ENCODE assay signal across 8 cellular contexts in genomic region chr17:48545022-48545376, GRCh38. TPM values are rescaled to one million over a fixed set of nuclear protein-coding genes. Genes with fewer than 3 reads are reported as not detected.
DNase-seq lines count a peak whose midpoint lies in the region; ATAC-seq and TF ChIP-seq lines count a peak whose summit lies in the region.

Gene HOXB2, minus strand, starts transcription at chr17:48545109. Its CDS starts 198 bp downstream, at chr17:48544911.

- H3K27ac Mint-ChIP-seq in CD14-positive monocyte = peak within 1 kb of the TSS in 6 of 7 donors; percentile 2 to 90 (median 61)

- TF ChIP-seq CTCF in CD14-positive monocyte (IDR thresholded peaks at IDR 0.05) (no peak), body of pancreas (IDR thresholded peaks at IDR 0.05) (no peak), lung (IDR thresholded peaks at IDR 0.05; ENCODE audit: control extremely low read depth, extremely low read depth) (no peak), transverse colon (IDR thresholded peaks at IDR 0.05) (no peak)

- H3K4me3 ChIP-seq in body of pancreas (no peak within 1 kb of the TSS), lung (peak within 1 kb of the TSS; percentile 35), transverse colon (peak within 1 kb of the TSS; percentile 45 to 74 (median 60))

- peaks cover 78 to 85% (median 83%) of the 10 kb centered on the region in 3 donors for H3K27me3 Mint-ChIP-seq in CD14-positive monocyte (ENCODE audit: low read depth in 3 of 3)

- peaks cover 5 to 17% of the 10 kb centered on the region in 2 donors for H3K36me3 Mint-ChIP-seq in CD14-positive monocyte

- H3K4me1 ChIP-seq in body of pancreas (peaks cover 18% of the 10 kb centered on the region), lung (ENCODE audit: control insufficient read depth in 2 of 2, insufficient read depth in 2 of 2, low read length in 2 of 2) (peaks cover 0 to 3% of the 10 kb centered on the region in 2 donors), transverse colon (peaks cover 22 to 73% (median 35%) of the 10 kb centered on the region in 4 donors)

- H3K36me3 ChIP-seq in body of pancreas (replicated peaks in 1 of 2; ENCODE audit: insufficient read depth in 1 of 2, low read depth in 2 of 2) (no peaks in the 10 kb centered on the region), lung (ENCODE audit: control insufficient read depth in 2 of 2, insufficient read depth in 2 of 2, low read length in 2 of 2) (no peaks in the 10 kb centered on the region), transverse colon (no peaks in the 10 kb centered on the region)

- peaks cover 62% of the 10 kb centered on the region for H3K4me1 Mint-ChIP-seq in CD14-positive monocyte

- H3K27ac ChIP-seq in body of pancreas (peak within 1 kb of the TSS in 3 of 4 donors; percentile 48 to 67 (median 56)), lung (ENCODE audit: low read depth in 1 of 2, low read length in 1 of 2) (peak within 1 kb of the TSS; percentile 76), transverse colon (peak within 1 kb of the TSS; percentile 89 to 95 (median 94))

- H3K27me3 ChIP-seq in body of pancreas (peaks cover 0 to 27% of the 10 kb centered on the region in 2 donors), lung (ENCODE audit: control insufficient read depth, insufficient read depth) (no peaks in the 10 kb centered on the region), transverse colon (peaks cover 17% of the 10 kb centered on the region)

- no peak for DNase-seq in CD14-positive monocyte (ENCODE audit: low spot score)
- peak; percentile 62 for DNase-seq in NCI-H1105 (lab: John Stamatoyannopoulos, UW)
- DNase-seq in body of pancreas = no peak
- no peak for DNase-seq in lung (ENCODE audit: low spot score)
- no peak for DNase-seq in transverse colon

- peak within 1 kb of the TSS; percentile 81 to 92 for H3K4me3 Mint-ChIP-seq in CD14-positive monocyte

- in situ Hi-C loops in transverse colon (cut with MboI; ENCODE audit: low pct_ligation_motif_present in 1 of 4, low pct_unique_long_range_greater_than_20kb in 1 of 4, low sequenced_read_pairs in 3 of 4) = no loop called here

- ATAC-seq in body of pancreas (no peak), lung (ENCODE audit: insufficient read depth, low FRiP score) (no peak), GM19324 (IDR thresholded peaks at IDR 0.05; ENCODE audit: low FRiP score, unreplicated experiment) (no peak), GM21737 (IDR thresholded peaks at IDR 0.05; ENCODE audit: unreplicated experiment) (no peak), GM18870 (IDR thresholded peaks at IDR 0.05; ENCODE audit: unreplicated experiment) (no peak)

- 40 to 42% methylated on average over 12 of the region's 12 CpGs for WGBS in body of pancreas, 2 donors
- WGBS in lung, 2 donors = 18 to 25% methylated on average over 12 of the region's 12 CpGs
- 40 to 64% methylated on average over 12 of the region's 12 CpGs for WGBS in transverse colon (ENCODE audit: low coverage in 1 of 2), 2 donors

- TF ChIP-seq EP300 in transverse colon (IDR thresholded peaks at IDR 0.05; ENCODE audit: low read depth) = no peak

- H3K9me3 ChIP-seq in body of pancreas = no peaks in the 10 kb centered on the region
- H3K9me3 ChIP-seq in lung (ENCODE audit: control insufficient read depth in 2 of 2, insufficient read depth in 1 of 2, low read length in 1 of 2) = no peaks in the 10 kb centered on the region
- H3K9me3 ChIP-seq in transverse colon = no peaks in the 10 kb centered on the region

- TF ChIP-seq POLR2A in body of pancreas (IDR thresholded peaks at IDR 0.05) (no peak), transverse colon (IDR thresholded peaks at IDR 0.05) (no peak)

- H3K9me3 Mint-ChIP-seq in CD14-positive monocyte = peaks cover 0 to 27% (median 18%) of the 10 kb centered on the region in 7 donors

- intact Hi-C loops in CD14-positive monocyte (cut with micrococcal nuclease) (no loop called here), body of pancreas (cut with DNase I) (no loop called here), transverse colon (cut with DNase I; ENCODE audit: low total_unique reads) (no loop called here)

RNA-seq across cellular contexts. Expression of gene HOXB2, which starts in this region (rescaled TPM):
- polyA plus RNA-seq in CD14-positive monocyte (1 to 10 TPM; 1.6 to 3.8 TPM), lung (1 to 10 TPM; 4.1 to 7.8 TPM)
- total RNA-seq in body of pancreas (10 to 100 TPM; 13.7 to 32.3 TPM), lung (10 to 100 TPM in 1 of 2 donors, 1 to 10 TPM in 1; 6.7 to 13.9 TPM), transverse colon (10 to 100 TPM in 3 of 4 donors, not detected in 1; 13.5 to 93.9 (median 13.8) TPM)

Comparison
In these comparisons a context has a peak if more than half of its experiments do, and no peak if none do; other contexts are left out.
1. H3K4me3 ChIP-seq: peak in lung (single experiment) and transverse colon (4 of 4); none in body of pancreas (0 of 2).
2. Peak in every context shown above with its lines, with median percentiles within 50 percentile points of each other: H3K27ac ChIP-seq.